Comparison of ENCODE assay signal across 8 cellular contexts in the genomic region with DNA sequence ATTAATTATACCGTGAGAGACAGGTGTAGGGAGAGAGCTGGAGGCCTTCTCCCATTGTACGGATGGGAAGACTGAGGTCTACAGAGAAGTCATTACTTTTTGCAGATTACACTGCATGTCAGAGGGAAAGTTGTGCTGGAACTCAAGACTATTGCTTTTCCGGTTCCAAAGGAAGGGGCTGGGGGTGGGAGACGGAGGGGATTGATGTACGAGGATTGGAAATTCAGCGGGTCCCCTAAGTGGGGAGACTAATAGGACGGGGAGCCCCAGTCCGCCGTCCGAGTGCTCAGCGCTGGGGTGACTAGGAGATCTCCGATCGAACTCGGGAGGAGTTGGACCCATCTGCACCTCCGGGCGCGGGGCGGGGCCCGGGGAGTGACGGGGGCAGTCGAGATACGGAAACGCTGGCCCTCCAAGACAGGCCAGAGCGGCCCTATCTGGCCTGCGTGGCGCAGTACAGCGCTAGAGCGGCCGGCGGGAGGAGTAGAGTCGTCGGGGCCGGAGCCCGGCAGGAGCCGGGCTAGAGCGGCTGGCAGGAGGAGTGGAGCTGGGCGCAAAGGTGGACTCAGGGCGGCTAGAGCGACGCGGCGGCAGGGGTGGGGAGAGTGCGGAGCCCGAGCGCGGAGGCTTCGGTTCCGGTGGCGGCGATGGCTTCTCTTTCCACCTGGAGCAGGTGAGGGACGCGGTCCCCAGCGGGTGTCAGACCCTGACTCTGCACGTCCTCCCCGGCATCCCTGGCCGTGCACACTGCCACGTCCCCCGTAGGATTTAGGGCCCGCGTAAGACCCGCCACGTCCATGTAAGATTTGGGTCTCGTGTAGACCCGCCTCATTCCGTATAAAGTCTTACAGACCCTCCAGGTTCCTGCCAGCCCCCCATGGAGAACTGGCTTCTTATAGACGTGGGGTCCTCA. TPM values are rescaled to one million over a fixed set of nuclear protein-coding genes. Genes with fewer than 3 reads are reported as not detected.
DNase-seq lines count a peak whose midpoint lies in the region; ATAC-seq and TF ChIP-seq lines count a peak whose summit lies in the region.

No MANE protein-coding gene starts in this region.

- H3K27me3 ChIP-seq in right atrium auricular region (no peaks in the 10 kb centered on the region), uterus (no peaks in the 10 kb centered on the region)

- peak; percentile 96 for DNase-seq in NCI-H146 treated with DMSO at 0.1 percent for 48 hours (lab: John Stamatoyannopoulos, UW; ENCODE audit: unreplicated experiment)
- peak; percentile 64 to 72 (median 67) for DNase-seq in T-helper 17 cell
- DNase-seq in anterior cingulate cortex (lab: John Stamatoyannopoulos, UW): peak; percentile 23 to 98 (median 93)
- DNase-seq in right atrium auricular region (ENCODE audit: low spot score): peak; percentile 92
- DNase-seq in pulmonary artery endothelial cell (ENCODE audit: low read depth, low spot score): peak; percentile 86
- peak; percentile 89 to 96 for DNase-seq in uterus

- H3K9me3 ChIP-seq in T-helper 17 cell (ENCODE audit: control insufficient read depth, low read length, poor library complexity, severe bottlenecking) (no peaks in the 10 kb centered on the region), right atrium auricular region (no peaks in the 10 kb centered on the region), uterus (no peaks in the 10 kb centered on the region)

- intact Hi-C loops in uterus (cut with DNase I; ENCODE audit: low total_unique reads): no loop called here

- ATAC-seq in HG02870 (IDR thresholded peaks at IDR 0.05; ENCODE audit: unreplicated experiment) (peak; percentile 74), T-helper 17 cell (peak; percentile 73)

- peaks cover 6% of the 10 kb centered on the region for H3K36me3 ChIP-seq in right atrium auricular region
- no peaks in the 10 kb centered on the region for H3K36me3 ChIP-seq in uterus

- H3K4me1 Mint-ChIP-seq in T-helper 17 cell: peaks cover 65% of the 10 kb centered on the region

- H3K27ac ChIP-seq in right atrium auricular region (peak overlapping the region; percentile 80 to 85), uterus (peak overlapping the region; percentile 77 to 81)

- peaks cover 18% of the 10 kb centered on the region for H3K36me3 Mint-ChIP-seq in T-helper 17 cell (ENCODE audit: low read depth)

- H3K4me3 ChIP-seq in right atrium auricular region (peak overlapping the region; percentile 79 to 83), uterus (peak overlapping the region; percentile 67 to 86)

- peaks cover 0 to 42% of the 10 kb centered on the region in 2 donors for H3K4me1 ChIP-seq in right atrium auricular region
- peaks cover 0 to 7% of the 10 kb centered on the region in 2 donors for H3K4me1 ChIP-seq in uterus

- TF ChIP-seq POLR2A in GM15510 (IDR thresholded peaks at IDR 0.05; ENCODE audit: borderline replicate concordance, extremely low read depth, insufficient read length): peak; percentile 94
- TF ChIP-seq POLR2A in uterus (IDR thresholded peaks at IDR 0.05): peak; percentile 43 to 53

- peak overlapping the region; percentile 99 for H3K27ac Mint-ChIP-seq in T-helper 17 cell

- H3K27me3 Mint-ChIP-seq in T-helper 17 cell: no peaks in the 10 kb centered on the region

- peak overlapping the region; percentile 99 for H3K4me3 Mint-ChIP-seq in T-helper 17 cell

- TF ChIP-seq CTCF in right atrium auricular region (IDR thresholded peaks at IDR 0.05) (peak in 1 of 2 donors; percentile 56), uterus (IDR thresholded peaks at IDR 0.05) (peak; percentile 15 to 45 (median 40))

RNA-seq across cellular contexts. Expression of a gene that starts 1.1 kb away (rescaled TPM):
- total RNA-seq in T-helper 17 cell (100 to 1,000 TPM; 929 to 961 TPM), right atrium auricular region (10 to 100 TPM; 27.3 to 45.8 TPM), pulmonary artery endothelial cell (46.3 and 53.8 TPM in 2 replicates), uterus (100 to 1,000 TPM in 1 of 4 donors, 10 to 100 TPM in 3; 13.5 to 118 (median 37.1) TPM)

RNA-seq across cellular contexts. Expression of a gene that starts 7.0 kb away (rescaled TPM):
- 10 to 100 TPM in 1 of 2 donors, 1 to 10 TPM in 1; 1.6 to 27.3 TPM for total RNA-seq in T-helper 17 cell
- total RNA-seq in right atrium auricular region: 1 to 10 TPM in 1 of 2 donors, not detected in 1; 1.1 TPM
- total RNA-seq in pulmonary artery endothelial cell: not detected in 2 replicates
- under 1 TPM in 2 of 4 donors, not detected in 2; 0.29 to 0.62 TPM for total RNA-seq in uterus

RNA-seq across cellular contexts. Expression of a gene that starts 24.0 kb away (rescaled TPM):
- total RNA-seq in T-helper 17 cell (1,000 to 10,000 TPM; 3,299 to 3,349 TPM), right atrium auricular region (100 to 1,000 TPM; 108 to 415 TPM), pulmonary artery endothelial cell (650 and 665 TPM in 2 replicates), uterus (1,000 to 10,000 TPM in 2 of 4 donors, 100 to 1,000 TPM in 2; 324 to 1,895 (median 1,094) TPM)

RNA-seq across cellular contexts. Expression of a gene that starts 39.2 kb away (rescaled TPM):
- total RNA-seq in T-helper 17 cell (not detected), right atrium auricular region (not detected), pulmonary artery endothelial cell (not detected in 2 replicates), uterus (under 1 TPM in 1 of 4 donors, not detected in 3; 0.14 TPM)

RNA-seq across cellular contexts. Expression of a gene that starts 39.6 kb away (rescaled TPM):
- total RNA-seq in T-helper 17 cell (not detected), right atrium auricular region (not detected), pulmonary artery endothelial cell (not detected in 2 replicates), uterus (not detected)

Comparison
In these comparisons a context has a peak if more than half of its experiments do, and no peak if none do; other contexts are left out.
1. Peak in every context shown above with its lines: DNase-seq, ATAC-seq, H3K4me3 ChIP-seq and H3K27ac ChIP-seq.
2. RNA of a gene that starts 1.1 kb away (total RNA-seq): 929 to 961 TPM in T-helper 17 cell; 46.3 to 53.8 TPM in pulmonary artery endothelial cell, 27.3 to 45.8 TPM in right atrium auricular region and 13.5 to 118 TPM in uterus; every median in the first group is over 4 times any median in the second.